9 cellular contexts compared by ENCODE assay signal in genomic region chr1:108560430-108561144, GRCh38. TPM values are rescaled to one million over a fixed set of nuclear protein-coding genes. Genes with fewer than 3 reads are reported as not detected.
DNase-seq lines count a peak whose midpoint lies in the region; ATAC-seq and TF ChIP-seq lines count a peak whose summit lies in the region.
"Had no signal": no experiment of that assay in that cellular context is flagged by ENCODE, and none has a peak within 500 bp of the region (broad histone marks: within the 10 kb centered on the region; RNA-seq: fewer than 3 reads in every experiment).

No MANE protein-coding gene starts in this region.

- intact Hi-C loops in heart left ventricle (cut with DNase I), result loop anchor here in 7 of 10 donors (1.0 to 10.0 kb wide), 12 partner anchors 24 to 83 kb away; no protein-coding TSS in a partner anchor

- H3K27me3 ChIP-seq in heart left ventricle, result no peaks in the 10 kb centered on the region

- ATAC-seq in GM21526 (IDR thresholded peaks at IDR 0.05; ENCODE audit: low FRiP score, unreplicated experiment), result peak; percentile 4
- peak; percentile 38 to 63 (median 57) for ATAC-seq in heart left ventricle
- ATAC-seq in GM18870 (IDR thresholded peaks at IDR 0.05; ENCODE audit: unreplicated experiment), result no peak

- DNase-seq in DMS153 treated with DMSO at 0.1 percent for 48 hours (lab: John Stamatoyannopoulos, UW; ENCODE audit: unreplicated experiment) (peak; percentile 65), SHP77 (lab: John Stamatoyannopoulos, UW) (peak; percentile 56 to 67), heart left ventricle (peak; percentile 40 to 75 (median 65)), pons (ENCODE audit: low spot score) (peak; percentile 61)
- peak; percentile 58 for DNase-seq in activated naive CD4-positive, alpha-beta T cell treated with anti-CD3 and anti-CD28 coated beads, Interleukin-2, amount 10 ng/mL, durations not matched to agents 7 days and 5 days

- no peaks in the 10 kb centered on the region for H3K9me3 Mint-ChIP-seq in IgD-negative memory B cell
- H3K9me3 Mint-ChIP-seq in activated naive CD4-positive, alpha-beta T cell treated with anti-CD3 and anti-CD28 coated beads, Interleukin-2, amount 10 ng/mL, durations not matched to agents 7 days and 5 days, result no peaks in the 10 kb centered on the region

- no peaks in the 10 kb centered on the region for H3K27me3 Mint-ChIP-seq in IgD-negative memory B cell
- no peaks in the 10 kb centered on the region for H3K27me3 Mint-ChIP-seq in activated naive CD4-positive, alpha-beta T cell treated with anti-CD3 and anti-CD28 coated beads, Interleukin-2, amount 10 ng/mL, durations not matched to agents 7 days and 5 days

- peak overlapping the region; percentile 58 to 85 (median 75) for H3K4me3 ChIP-seq in heart left ventricle

- no peak for TF ChIP-seq POLR2A in heart left ventricle (IDR thresholded peaks at IDR 0.05)

- H3K4me1 ChIP-seq in heart left ventricle, result peaks cover 0 to 60% (median 15%) of the 10 kb centered on the region in 12 donors

- H3K36me3 ChIP-seq in heart left ventricle, result no peaks in the 10 kb centered on the region

- H3K36me3 Mint-ChIP-seq in IgD-negative memory B cell, result no peaks in the 10 kb centered on the region
- H3K36me3 Mint-ChIP-seq in activated naive CD4-positive, alpha-beta T cell treated with anti-CD3 and anti-CD28 coated beads, Interleukin-2, amount 10 ng/mL, durations not matched to agents 7 days and 5 days, result no peaks in the 10 kb centered on the region

- 0 to 2% (median 1%) methylated on average over 22 of the region's 22 CpGs for WGBS in heart left ventricle, 4 donors

- no peak for TF ChIP-seq CTCF in heart left ventricle (IDR thresholded peaks at IDR 0.05)

- H3K4me3 Mint-ChIP-seq in IgD-negative memory B cell, result peak overlapping the region; percentile 92 to 98 (median 96)
- H3K4me3 Mint-ChIP-seq in activated naive CD4-positive, alpha-beta T cell treated with anti-CD3 and anti-CD28 coated beads, Interleukin-2, amount 10 ng/mL, durations not matched to agents 7 days and 5 days, result peak overlapping the region; percentile 96

- CTCF ChIA-PET in activated naive CD4-positive, alpha-beta T cell treated with anti-CD3 and anti-CD28 coated beads, Interleukin-2, amount 10 ng/mL, durations not matched to agents 7 days and 5 days (lab: Charles Lee), result interaction anchor here (0.9 to 4.8 kb wide), 18 partner anchors 9 to 779 kb away, joined by 3 to 84 read pairs (median 7); partner anchors contain the start of gene PRPF38B

- H3K9me3 ChIP-seq in heart left ventricle, result no peaks in the 10 kb centered on the region

- H3K4me1 Mint-ChIP-seq in IgD-negative memory B cell, result peaks cover 13 to 24% (median 16%) of the 10 kb centered on the region in 3 donors
- H3K4me1 Mint-ChIP-seq in activated naive CD4-positive, alpha-beta T cell treated with anti-CD3 and anti-CD28 coated beads, Interleukin-2, amount 10 ng/mL, durations not matched to agents 7 days and 5 days, result peaks cover 32% of the 10 kb centered on the region

- H3K27ac ChIP-seq in heart left ventricle, result peak overlapping the region in 11 of 12 donors; percentile 1 to 82 (median 67)
- H3K27ac ChIP-seq: epithelial cell of prostate had no signal

- peak overlapping the region; percentile 90 to 98 (median 95) for H3K27ac Mint-ChIP-seq in IgD-negative memory B cell
- H3K27ac Mint-ChIP-seq in activated naive CD4-positive, alpha-beta T cell treated with anti-CD3 and anti-CD28 coated beads, Interleukin-2, amount 10 ng/mL, durations not matched to agents 7 days and 5 days, result peak overlapping the region; percentile 83

RNA-seq across cellular contexts. Expression of gene EEIG2, which starts 0.7 kb away (rescaled TPM):
- polyA plus RNA-seq in IgD-negative memory B cell (1.1 TPM), heart left ventricle (1 to 10 TPM; 1.2 to 2.6 TPM)
- total RNA-seq in heart left ventricle, result 10 to 100 TPM in 2 of 9 donors, 1 to 10 TPM in 7; 3.4 to 14.1 (median 6.0) TPM
